1 cellular context compared by ENCODE assay signal in genomic region chrX:118368398-118368797, GRCh38.
TF ChIP-seq lines count a peak whose summit lies in the region.

No MANE protein-coding gene starts in this region.

TF ChIP-seq in HepG2, 621 proteins besides CTCF, POLR2A, EP300 and RAD21 (continued from another document):
- TF ChIP-seq, protein P1, sequence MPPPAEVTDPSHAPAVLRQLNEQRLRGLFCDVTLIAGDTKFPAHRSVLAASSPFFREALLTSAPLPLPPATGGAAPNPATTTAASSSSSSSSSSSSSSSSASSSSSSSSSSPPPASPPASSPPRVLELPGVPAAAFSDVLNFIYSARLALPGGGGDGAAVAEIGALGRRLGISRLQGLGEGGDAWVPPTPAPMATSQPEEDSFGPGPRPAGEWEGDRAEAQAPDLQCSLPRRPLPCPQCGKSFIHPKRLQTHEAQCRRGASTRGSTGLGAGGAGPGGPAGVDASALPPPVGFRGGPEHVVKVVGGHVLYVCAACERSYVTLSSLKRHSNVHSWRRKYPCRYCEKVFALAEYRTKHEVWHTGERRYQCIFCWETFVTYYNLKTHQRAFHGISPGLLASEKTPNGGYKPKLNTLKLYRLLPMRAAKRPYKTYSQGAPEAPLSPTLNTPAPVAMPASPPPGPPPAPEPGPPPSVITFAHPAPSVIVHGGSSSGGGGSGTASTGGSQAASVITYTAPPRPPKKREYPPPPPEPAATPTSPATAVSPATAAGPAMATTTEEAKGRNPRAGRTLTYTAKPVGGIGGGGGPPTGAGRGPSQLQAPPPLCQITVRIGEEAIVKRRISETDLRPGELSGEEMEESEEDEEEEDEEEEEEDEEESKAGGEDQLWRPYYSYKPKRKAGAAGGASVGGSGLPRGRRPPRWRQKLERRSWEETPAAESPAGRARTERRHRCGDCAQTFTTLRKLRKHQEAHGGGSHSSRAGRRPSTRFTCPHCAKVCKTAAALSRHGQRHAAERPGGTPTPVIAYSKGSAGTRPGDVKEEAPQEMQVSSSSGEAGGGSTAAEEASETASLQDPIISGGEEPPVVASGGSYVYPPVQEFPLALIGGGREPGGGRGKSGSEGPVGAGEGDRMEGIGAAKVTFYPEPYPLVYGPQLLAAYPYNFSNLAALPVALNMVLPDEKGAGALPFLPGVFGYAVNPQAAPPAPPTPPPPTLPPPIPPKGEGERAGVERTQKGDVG (CRISPR knock-in tag; IDR thresholded peaks at IDR 0.05; ENCODE audit: borderline replicate concordance), result no peak
- no peak for TF ChIP-seq NFIB (CRISPR knock-in tag; IDR thresholded peaks at IDR 0.05; ENCODE audit: borderline replicate concordance)
- TF ChIP-seq ZNF263 (CRISPR knock-in tag; IDR thresholded peaks at IDR 0.05), result no peak
